Comparison of ENCODE assay signal across 17 cellular contexts in genomic region chr21:33206771-33207290, GRCh38. TPM values are rescaled to one million over a fixed set of nuclear protein-coding genes. Genes with fewer than 3 reads are reported as not detected.
DNase-seq lines count a peak whose midpoint lies in the region; ATAC-seq and TF ChIP-seq lines count a peak whose summit lies in the region.
"Had no signal": no experiment of that assay in that cellular context is flagged by ENCODE, and none has a peak within 500 bp of the region (broad histone marks: within the 10 kb centered on the region; RNA-seq: fewer than 3 reads in every experiment).

No MANE protein-coding gene starts in this region.

- H3K23ac ChIP-seq in trophoblast cell (ENCODE audit: low read length): no peak overlapping the region

- peaks cover 9% of the 10 kb centered on the region for H3K9me3 Mint-ChIP-seq in activated T-cell treated with anti-CD3 and anti-CD28 coated beads, Interleukin-2, amount 50 U/mL, for 24 hours
- peaks cover 4 to 11% of the 10 kb centered on the region in 2 donors for H3K9me3 Mint-ChIP-seq in activated T-cell treated with anti-CD3 and anti-CD28 coated beads, Interleukin-2, amount 50 U/mL, for 72 hours
- H3K9me3 Mint-ChIP-seq in effector memory CD8-positive, alpha-beta T cell: no peaks in the 10 kb centered on the region

- no peak overlapping the region for H2AK5ac ChIP-seq in trophoblast cell (ENCODE audit: low read length)

- H3K27me3 ChIP-seq in trophoblast cell (ENCODE audit: insufficient read depth, low read length) (no peaks in the 10 kb centered on the region), hepatocyte (no peaks in the 10 kb centered on the region)
- H3K27me3 ChIP-seq: body of pancreas, dorsolateral prefrontal cortex had no signal

- H3K18ac ChIP-seq in trophoblast cell (ENCODE audit: low read length): no peak overlapping the region

- H2BK12ac ChIP-seq in trophoblast cell (ENCODE audit: low read length): no peak overlapping the region

- no CpG with 5 or more reads among the region's 10 CpGs for WGBS in trophoblast cell (ENCODE audit: extremely low coverage, insufficient coverage, insufficient read length)
- WGBS in hepatocyte (ENCODE audit: low lambda C conversion rate, missing lambda C conversion rate): 72% methylated on average over 10 of the region's 10 CpGs

- no peaks in the 10 kb centered on the region for H3K79me1 ChIP-seq in trophoblast cell (ENCODE audit: low read length)

- H3K9me3 ChIP-seq in trophoblast cell (ENCODE audit: insufficient read depth, low read depth, low read length) (peaks cover 3% of the 10 kb centered on the region), hepatocyte (ENCODE audit: low read depth) (no peaks in the 10 kb centered on the region)
- H3K9me3 ChIP-seq: body of pancreas, prostate gland had no signal

- no peak overlapping the region for H4K8ac ChIP-seq in trophoblast cell (ENCODE audit: low read depth, low read length)

- H3K4me3 ChIP-seq in trophoblast cell (ENCODE audit: low read depth, low read length) (no peak overlapping the region), hepatocyte (no peak overlapping the region)
- H3K4me3 ChIP-seq: body of pancreas, dorsolateral prefrontal cortex, prostate gland had no signal

- no peak overlapping the region for H3K4me3 Mint-ChIP-seq in activated T-cell treated with anti-CD3 and anti-CD28 coated beads, Interleukin-2, amount 50 U/mL, for 24 hours
- H3K4me3 Mint-ChIP-seq in activated T-cell treated with anti-CD3 and anti-CD28 coated beads, Interleukin-2, amount 50 U/mL, for 72 hours: no peak overlapping the region
- H3K4me3 Mint-ChIP-seq in effector memory CD8-positive, alpha-beta T cell: peak overlapping the region; percentile 38 to 41
- H3K4me3 Mint-ChIP-seq: stimulated activated naive CD8-positive, alpha-beta T cell treated with anti-CD3 and anti-CD28 coated beads, Interleukin-15, amount 100 ng/mL, for 72 hours had no signal

- no peaks in the 10 kb centered on the region for H3K27me3 Mint-ChIP-seq in activated T-cell treated with anti-CD3 and anti-CD28 coated beads, Interleukin-2, amount 50 U/mL, for 24 hours
- H3K27me3 Mint-ChIP-seq in activated T-cell treated with anti-CD3 and anti-CD28 coated beads, Interleukin-2, amount 50 U/mL, for 72 hours (ENCODE audit: low read depth): no peaks in the 10 kb centered on the region
- no peaks in the 10 kb centered on the region for H3K27me3 Mint-ChIP-seq in effector memory CD8-positive, alpha-beta T cell
- H3K27me3 Mint-ChIP-seq: stimulated activated naive CD8-positive, alpha-beta T cell treated with anti-CD3 and anti-CD28 coated beads, Interleukin-15, amount 100 ng/mL, for 72 hours had no signal

- TF ChIP-seq CTCF in hepatocyte (IDR thresholded peaks at IDR 0.05; ENCODE audit: poor library complexity): no peak

- H3K4me1 Mint-ChIP-seq in activated T-cell treated with anti-CD3 and anti-CD28 coated beads, Interleukin-2, amount 50 U/mL, for 24 hours (ENCODE audit: low read depth): peaks cover 63% of the 10 kb centered on the region
- peaks cover 59% of the 10 kb centered on the region for H3K4me1 Mint-ChIP-seq in activated T-cell treated with anti-CD3 and anti-CD28 coated beads, Interleukin-2, amount 50 U/mL, for 72 hours (ENCODE audit: low read depth)
- peaks cover 33 to 44% of the 10 kb centered on the region in 2 donors for H3K4me1 Mint-ChIP-seq in effector memory CD8-positive, alpha-beta T cell (ENCODE audit: low read depth in 2 of 2)

- no peak overlapping the region for H2AFZ ChIP-seq in trophoblast cell (ENCODE audit: insufficient read depth, low read length, poor library complexity)
- H2AFZ ChIP-seq in hepatocyte: no peak overlapping the region

- H2BK5ac ChIP-seq in trophoblast cell (ENCODE audit: low read depth, low read length, poor library complexity): no peak overlapping the region

- no peak overlapping the region for H3K9ac ChIP-seq in trophoblast cell (ENCODE audit: low read length)

- in situ Hi-C loops in ACHN (cut with HindIII; ENCODE audit: low pct_ligation_motif_present, low pct_unique_long_range_greater_than_20kb, low sequenced_read_pairs): no loop called here

- no peaks in the 10 kb centered on the region for H3K9me2 ChIP-seq in hepatocyte (replicated peaks; ENCODE audit: insufficient read depth)

- no peak for DNase-seq in activated T-cell treated with anti-CD3 and anti-CD28 coated beads, Interleukin-2, amount 50 U/mL, for 24 hours
- no peak for DNase-seq in activated T-cell treated with anti-CD3 and anti-CD28 coated beads, Interleukin-2, amount 50 U/mL, for 72 hours
- DNase-seq in MV-4-11 (lab: John Stamatoyannopoulos, UW) (peak; percentile 57), trophoblast cell (peak; percentile 73 to 82), hepatocyte (ENCODE audit: low spot score) (no peak), ACHN (no peak)
- no peak for DNase-seq in effector memory CD8-positive, alpha-beta T cell
- DNase-seq: activated gamma-delta T cell treated with Interleukin-2 at 50 U/mL for 16 hours; DMS 273 treated with DMSO at 0.1 percent for 48 hours; dorsolateral prefrontal cortex; kidney glomerular epithelial cell; NCI-H1436 treated with DMSO at 0.1 percent for 48 hours; NCI-H345; stimulated activated naive CD8-positive, alpha-beta T cell treated with anti-CD3 and anti-CD28 coated beads, Interleukin-15, amount 100 ng/mL, for 72 hours had no signal

- H3K27ac ChIP-seq in trophoblast cell (ENCODE audit: low read depth, low read length) (no peak overlapping the region), hepatocyte (no peak overlapping the region)
- H3K27ac ChIP-seq: body of pancreas, dorsolateral prefrontal cortex, prostate gland had no signal

- no peak overlapping the region for H3K14ac ChIP-seq in trophoblast cell (ENCODE audit: low read length)

- no peak overlapping the region for H3K4me2 ChIP-seq in trophoblast cell (ENCODE audit: low read length)
- no peak overlapping the region for H3K4me2 ChIP-seq in hepatocyte

- no peaks in the 10 kb centered on the region for H4K20me1 ChIP-seq in hepatocyte (ENCODE audit: insufficient read depth, poor library complexity, severe bottlenecking)

- no peaks in the 10 kb centered on the region for H3K79me2 ChIP-seq in trophoblast cell (ENCODE audit: control insufficient read depth, insufficient read depth, low read length, poor library complexity)
- H3K79me2 ChIP-seq in hepatocyte: no peaks in the 10 kb centered on the region

- no peaks in the 10 kb centered on the region for H3K36me3 Mint-ChIP-seq in activated T-cell treated with anti-CD3 and anti-CD28 coated beads, Interleukin-2, amount 50 U/mL, for 24 hours (ENCODE audit: low read depth)
- H3K36me3 Mint-ChIP-seq in activated T-cell treated with anti-CD3 and anti-CD28 coated beads, Interleukin-2, amount 50 U/mL, for 72 hours (ENCODE audit: insufficient read depth in 2 of 2): peaks cover 5 to 14% of the 10 kb centered on the region in 2 donors
- peaks cover 4% of the 10 kb centered on the region for H3K36me3 Mint-ChIP-seq in effector memory CD8-positive, alpha-beta T cell (ENCODE audit: insufficient read depth)

- H2BK120ac ChIP-seq in trophoblast cell (ENCODE audit: insufficient read depth, low read length, poor library complexity): no peak overlapping the region

- ATAC-seq in activated T-cell treated with anti-CD3 and anti-CD28 coated beads, Interleukin-2, amount 50 U/mL, for 72 hours (replicated peaks in 1 of 2): no peak
- no peak for ATAC-seq in effector memory CD8-positive, alpha-beta T cell (replicated peaks)
- ATAC-seq in HG02973 (IDR thresholded peaks at IDR 0.05; ENCODE audit: unreplicated experiment): no peak
- ATAC-seq: body of pancreas; stimulated activated naive CD8-positive, alpha-beta T cell treated with anti-CD3 and anti-CD28 coated beads, Interleukin-15, amount 100 ng/mL, for 72 hours had no signal

- no peaks in the 10 kb centered on the region for H3K36me3 ChIP-seq in trophoblast cell (ENCODE audit: control insufficient read depth in 1 of 2, insufficient read depth in 2 of 2, low read length in 2 of 2)
- no peaks in the 10 kb centered on the region for H3K36me3 ChIP-seq in hepatocyte (replicated peaks; ENCODE audit: insufficient read depth, low read depth)
- H3K36me3 ChIP-seq: prostate gland had no signal

- H3K27ac Mint-ChIP-seq in activated T-cell treated with anti-CD3 and anti-CD28 coated beads, Interleukin-2, amount 50 U/mL, for 24 hours: peak overlapping the region; percentile 13
- H3K27ac Mint-ChIP-seq in activated T-cell treated with anti-CD3 and anti-CD28 coated beads, Interleukin-2, amount 50 U/mL, for 72 hours: no peak overlapping the region
- H3K27ac Mint-ChIP-seq in effector memory CD8-positive, alpha-beta T cell: peak overlapping the region; percentile 87 to 93
- H3K27ac Mint-ChIP-seq: stimulated activated naive CD8-positive, alpha-beta T cell treated with anti-CD3 and anti-CD28 coated beads, Interleukin-15, amount 100 ng/mL, for 72 hours had no signal

- H4K91ac ChIP-seq in trophoblast cell (ENCODE audit: low read depth, low read length): no peak overlapping the region

- H3K4me1 ChIP-seq in trophoblast cell (ENCODE audit: control insufficient read depth in 1 of 2, insufficient read depth in 2 of 2, low read length in 2 of 2) (no peaks in the 10 kb centered on the region), hepatocyte (ENCODE audit: insufficient read depth) (peaks cover 23% of the 10 kb centered on the region)
- H3K4me1 ChIP-seq: prostate gland had no signal

- H4K12ac ChIP-seq in trophoblast cell (ENCODE audit: low read depth, low read length): no peak overlapping the region

- H3K4ac ChIP-seq in trophoblast cell (ENCODE audit: low read depth, low read length): no peak overlapping the region

RNA-seq across cellular contexts. Expression of gene IFNAR2, which starts 22.9 kb away (rescaled TPM):
- 10 to 100 TPM; 30.5 to 30.7 TPM for total RNA-seq in activated T-cell treated with anti-CD3 and anti-CD28 coated beads, Interleukin-2, amount 50 U/mL, for 72 hours
- 7.0 and 7.9 TPM in 2 replicates for polyA plus RNA-seq in trophoblast cell (2013)
- total RNA-seq in hepatocyte: 18.2 and 19.9 TPM in 2 replicates
- 18.5 and 19.6 TPM in 2 replicates for polyA plus RNA-seq in hepatocyte

RNA-seq across cellular contexts. Expression of gene IL10RB, which starts 59.3 kb away (rescaled TPM):
- total RNA-seq in activated T-cell treated with anti-CD3 and anti-CD28 coated beads, Interleukin-2, amount 50 U/mL, for 72 hours: 10 to 100 TPM; 36.4 to 44.0 TPM
- 8.6 and 8.7 TPM in 2 replicates for polyA plus RNA-seq in trophoblast cell (2013)
- 27.1 and 30.2 TPM in 2 replicates for total RNA-seq in hepatocyte
- polyA plus RNA-seq in hepatocyte: 23.4 and 29.2 TPM in 2 replicates

Comparison
In these comparisons a context has a peak if more than half of its experiments do, and no peak if none do; other contexts are left out.
1. DNase-seq: peak in MV-4-11 (single experiment) and trophoblast cell (2 of 2); none in activated T-cell treated with anti-CD3 and anti-CD28 coated beads, Interleukin-2, amount 50 U/mL, for 24 hours (single experiment), activated T-cell treated with anti-CD3 and anti-CD28 coated beads, Interleukin-2, amount 50 U/mL, for 72 hours (0 of 2), effector memory CD8-positive, alpha-beta T cell (0 of 3), hepatocyte (single experiment) and ACHN (single experiment).
2. H3K4me3 Mint-ChIP-seq: peak in effector memory CD8-positive, alpha-beta T cell (2 of 2); none in activated T-cell treated with anti-CD3 and anti-CD28 coated beads, Interleukin-2, amount 50 U/mL, for 24 hours (single experiment) and activated T-cell treated with anti-CD3 and anti-CD28 coated beads, Interleukin-2, amount 50 U/mL, for 72 hours (0 of 2).